In genomic region chr3:160330690-160331089, GRCh38 we compare ENCODE assay signal across 19 cellular contexts.
DNase-seq lines count a peak whose midpoint lies in the region; ATAC-seq, FAIRE-seq and TF ChIP-seq lines count a peak whose summit lies in the region.
"Had no signal": no experiment of that assay in that cellular context is flagged by ENCODE, and none has a peak within 500 bp of the region (broad histone marks: within the 10 kb centered on the region; RNA-seq: fewer than 3 reads in every experiment).

No MANE protein-coding gene starts in this region.

- DNase-seq in SK-N-SH: no peak
- peak; percentile 1 for DNase-seq in LoVo (ENCODE audit: low spot score)
- DNase-seq in brain microvascular endothelial cell: no peak
- DNase-seq in pancreas: no peak
- DNase-seq in RPMI8226: no peak
- DNase-seq in GM10248 (ENCODE audit: extremely low spot score): no peak
- DNase-seq: 8988T; DMS 273 treated with DMSO at 0.1 percent for 48 hours; H7; NCI-H1417 treated with DMSO at 0.1 percent for 48 hours; NCI-H2029; NCI-H2171 treated with DMSO at 0.1 percent for 48 hours; NCI-H446 treated with DMSO at 0.1 percent for 48 hours; NK-92 treated with Interleukin-12 subunit alpha and Interleukin-12 subunit beta, amount 100 ng/mL, for 24 hours had no signal

- no peaks in the 10 kb centered on the region; the same call in 1 of the 2 replicates for H3K9me2 ChIP-seq in SK-N-SH

- TF ChIP-seq RAD21 in SK-N-SH (IDR thresholded peaks at IDR 0.05; ENCODE audit: low read length): no peak

- peak overlapping the region; percentile 50; the same call in 1 of the 2 replicates for H3K9ac ChIP-seq in SK-N-SH
- H3K9ac ChIP-seq: BLaER1 treated with 17β-estradiol and CSF1 and Interleukin-3, amounts not matched to agents 10 nM and 100 nM had no signal

- CTCF ChIA-PET in SK-N-SH (lab: Yijun Ruan, JAX) (interaction anchor here (0.9 to 1.6 kb wide), 3 partner anchors 37 to 167 kb away, joined by 3 to 6 read pairs (median 3); no protein-coding TSS in a partner anchor), GM10248 (lab: Yijun Ruan, JAX) (no interaction called here)

- H3K4me3 ChIP-seq in SK-N-SH (ENCODE audit: low read depth in 2 of 2, low read length in 1 of 2) (no peak overlapping the region), brain microvascular endothelial cell (ENCODE audit: low read depth, low read length) (no peak overlapping the region), pancreas (no peak overlapping the region)
- H3K4me3 ChIP-seq: BLaER1 treated with 17β-estradiol and CSF1 and Interleukin-3, amounts not matched to agents 10 nM and 100 nM; SK-N-MC had no signal

- H3K27me3 ChIP-seq in SK-N-SH (ENCODE audit: insufficient read depth): no peaks in the 10 kb centered on the region
- no peaks in the 10 kb centered on the region for H3K27me3 ChIP-seq in brain microvascular endothelial cell (replicated peaks)
- no peaks in the 10 kb centered on the region for H3K27me3 ChIP-seq in pancreas
- H3K27me3 ChIP-seq: BLaER1 treated with 17β-estradiol and CSF1 and Interleukin-3, amounts not matched to agents 10 nM and 100 nM had no signal

- no peaks in the 10 kb centered on the region for H3K79me2 ChIP-seq in SK-N-SH (ENCODE audit: insufficient read depth)

- no peak for FAIRE-seq in pancreas (lab: Jason Lieb, UNC)

- ATAC-seq in SK-N-SH treated with all-trans-retinoic acid at 6 μM for 48 hours (no peak), pancreas (no peak), HG03460 (IDR thresholded peaks at IDR 0.05; ENCODE audit: unreplicated experiment) (no peak)
- ATAC-seq: Right ventricle myocardium inferior had no signal

- H3K27ac ChIP-seq in SK-N-SH (ENCODE audit: low read depth in 2 of 2, low read length in 1 of 2) (peak overlapping the region in 1 of 2 experiments; percentile 92; a peak in 3 of 4 replicates), brain microvascular endothelial cell (peak overlapping the region; percentile 77), pancreas (peak overlapping the region in 3 of 4 donors; percentile 25 to 54 (median 48))
- H3K27ac ChIP-seq: BLaER1 treated with 17β-estradiol and CSF1 and Interleukin-3, amounts not matched to agents 10 nM and 100 nM; SK-N-MC had no signal

- H3F3A ChIP-seq in SK-N-SH (replicated peaks; ENCODE audit: insufficient read depth): peaks cover 20% of the 10 kb centered on the region

- H3K4me1 ChIP-seq in SK-N-SH (ENCODE audit: control insufficient read depth in 1 of 2, insufficient read depth in 2 of 2, low read depth in 1 of 2, low read length in 1 of 2): peaks cover 3 to 5% of the 10 kb centered on the region in 2 experiments; a peak in 2 of 4 replicates
- H3K4me1 ChIP-seq in pancreas: no peaks in the 10 kb centered on the region
- H3K4me1 ChIP-seq: BLaER1 treated with 17β-estradiol and CSF1 and Interleukin-3, amounts not matched to agents 10 nM and 100 nM had no signal

- peak overlapping the region; percentile 29; the same call in 1 of the 2 replicates for H2AFZ ChIP-seq in SK-N-SH (ENCODE audit: low read depth)

- POLR2A ChIA-PET in SK-N-SH (lab: Yijun Ruan, JAX) (no interaction called here), GM10248 (lab: Yijun Ruan, JAX) (no interaction called here)

- H3K9me3 ChIP-seq in SK-N-SH (no peaks in the 10 kb centered on the region), pancreas (no peaks in the 10 kb centered on the region)
- H3K9me3 ChIP-seq: BLaER1 treated with 17β-estradiol and CSF1 and Interleukin-3, amounts not matched to agents 10 nM and 100 nM had no signal

- H4K20me1 ChIP-seq in SK-N-SH (ENCODE audit: insufficient read depth): no peaks in the 10 kb centered on the region
- H4K20me1 ChIP-seq: BLaER1 treated with 17β-estradiol and CSF1 and Interleukin-3, amounts not matched to agents 10 nM and 100 nM had no signal

- intact Hi-C loops in pancreas (cut with DNase I): no loop called here

- H3K36me3 ChIP-seq in SK-N-SH (replicated peaks in 1 of 2; ENCODE audit: control insufficient read depth in 1 of 2, insufficient read depth in 2 of 2, low read length in 1 of 2): peaks cover 0 to 17% of the 10 kb centered on the region in 2 experiments
- H3K36me3 ChIP-seq in brain microvascular endothelial cell (replicated peaks): no peaks in the 10 kb centered on the region
- H3K36me3 ChIP-seq in pancreas: no peaks in the 10 kb centered on the region
- H3K36me3 ChIP-seq: BLaER1 treated with 17β-estradiol and CSF1 and Interleukin-3, amounts not matched to agents 10 nM and 100 nM had no signal

- peak overlapping the region; percentile 55; the same call in 1 of the 2 replicates for H3K4me2 ChIP-seq in SK-N-SH
- H3K4me2 ChIP-seq: BLaER1 treated with 17β-estradiol and CSF1 and Interleukin-3, amounts not matched to agents 10 nM and 100 nM had no signal

- TF ChIP-seq CTCF in SK-N-SH (IDR thresholded peaks at IDR 0.05) (no peak), brain microvascular endothelial cell (IDR thresholded peaks at IDR 0.05; ENCODE audit: low read depth, low read length, missing control alignments) (no peak), pancreas (IDR thresholded peaks at IDR 0.05) (no peak), GM10248 (IDR thresholded peaks at IDR 0.05; ENCODE audit: control extremely low read depth, extremely low read depth, low read depth, missing control alignments) (no peak)

- in situ Hi-C loops in brain microvascular endothelial cell (cut with HindIII; ENCODE audit: low pct_ligation_motif_present, low sequenced_read_pairs): no loop called here

- no peak for TF ChIP-seq EP300 in SK-N-SH (IDR thresholded peaks at IDR 0.05; ENCODE audit: borderline replicate concordance in 1 of 2, low read depth in 1 of 2, low read length in 1 of 2)

TF ChIP-seq in SK-N-SH, 30 proteins besides CTCF, POLR2A, EP300 and RAD21 (continues in another document):
- TF ChIP-seq SMC3 (IDR thresholded peaks at IDR 0.05; ENCODE audit: low read depth, low read length) (no peak), EZH2phosphoT487 (IDR thresholded peaks at IDR 0.05; ENCODE audit: borderline replicate concordance, low read depth) (no peak), ELF1 (IDR thresholded peaks at IDR 0.05) (no peak), GATA2 (CRISPR knock-in tag; IDR thresholded peaks at IDR 0.05) (no peak), NRF1 (IDR thresholded peaks at IDR 0.05; ENCODE audit: low read depth, low read length) (no peak), RFX5 (IDR thresholded peaks at IDR 0.05; ENCODE audit: low read length) (no peak), CHD2 (IDR thresholded peaks at IDR 0.05; ENCODE audit: low read length, partially characterized antibody) (no peak), USF2 (IDR thresholded peaks at IDR 0.05; ENCODE audit: borderline replicate concordance, low read depth, low read length) (no peak)

TF ChIP-seq in SK-N-SH treated with all-trans-retinoic acid at 6 μM for 48 hours, 23 proteins besides CTCF, POLR2A, EP300 and RAD21:
- TF ChIP-seq ISL1 (CRISPR knock-in tag; IDR thresholded peaks at IDR 0.05): no peak
- no peak for TF ChIP-seq ZC3H10 (CRISPR knock-in tag; IDR thresholded peaks at IDR 0.05)
- no peak for TF ChIP-seq ZNF565 (CRISPR knock-in tag; conservative IDR thresholded peaks at IDR 0.05; ENCODE audit: low read depth)
- no peak for TF ChIP-seq ZFP3 (CRISPR knock-in tag; IDR thresholded peaks at IDR 0.05)
- TF ChIP-seq ZNF8 (CRISPR knock-in tag; IDR thresholded peaks at IDR 0.05): no peak
